1 cellular context compared by ENCODE assay signal in genomic region chr19:47228937-47229673, GRCh38.
TF ChIP-seq lines count a peak whose summit lies in the region.

No MANE protein-coding gene starts in this region.

TF ChIP-seq in K562, 482 proteins besides CTCF, POLR2A, EP300 and RAD21 (continued from another document and continues in another):
- TF ChIP-seq, protein P1, sequence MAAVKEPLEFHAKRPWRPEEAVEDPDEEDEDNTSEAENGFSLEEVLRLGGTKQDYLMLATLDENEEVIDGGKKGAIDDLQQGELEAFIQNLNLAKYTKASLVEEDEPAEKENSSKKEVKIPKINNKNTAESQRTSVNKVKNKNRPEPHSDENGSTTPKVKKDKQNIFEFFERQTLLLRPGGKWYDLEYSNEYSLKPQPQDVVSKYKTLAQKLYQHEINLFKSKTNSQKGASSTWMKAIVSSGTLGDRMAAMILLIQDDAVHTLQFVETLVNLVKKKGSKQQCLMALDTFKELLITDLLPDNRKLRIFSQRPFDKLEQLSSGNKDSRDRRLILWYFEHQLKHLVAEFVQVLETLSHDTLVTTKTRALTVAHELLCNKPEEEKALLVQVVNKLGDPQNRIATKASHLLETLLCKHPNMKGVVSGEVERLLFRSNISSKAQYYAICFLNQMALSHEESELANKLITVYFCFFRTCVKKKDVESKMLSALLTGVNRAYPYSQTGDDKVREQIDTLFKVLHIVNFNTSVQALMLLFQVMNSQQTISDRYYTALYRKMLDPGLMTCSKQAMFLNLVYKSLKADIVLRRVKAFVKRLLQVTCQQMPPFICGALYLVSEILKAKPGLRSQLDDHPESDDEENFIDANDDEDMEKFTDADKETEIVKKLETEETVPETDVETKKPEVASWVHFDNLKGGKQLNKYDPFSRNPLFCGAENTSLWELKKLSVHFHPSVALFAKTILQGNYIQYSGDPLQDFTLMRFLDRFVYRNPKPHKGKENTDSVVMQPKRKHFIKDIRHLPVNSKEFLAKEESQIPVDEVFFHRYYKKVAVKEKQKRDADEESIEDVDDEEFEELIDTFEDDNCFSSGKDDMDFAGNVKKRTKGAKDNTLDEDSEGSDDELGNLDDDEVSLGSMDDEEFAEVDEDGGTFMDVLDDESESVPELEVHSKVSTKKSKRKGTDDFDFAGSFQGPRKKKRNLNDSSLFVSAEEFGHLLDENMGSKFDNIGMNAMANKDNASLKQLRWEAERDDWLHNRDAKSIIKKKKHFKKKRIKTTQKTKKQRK (IDR thresholded peaks at IDR 0.05; ENCODE audit: borderline replicate concordance, low read depth, low read length), result no peak
- TF ChIP-seq, protein P2, sequence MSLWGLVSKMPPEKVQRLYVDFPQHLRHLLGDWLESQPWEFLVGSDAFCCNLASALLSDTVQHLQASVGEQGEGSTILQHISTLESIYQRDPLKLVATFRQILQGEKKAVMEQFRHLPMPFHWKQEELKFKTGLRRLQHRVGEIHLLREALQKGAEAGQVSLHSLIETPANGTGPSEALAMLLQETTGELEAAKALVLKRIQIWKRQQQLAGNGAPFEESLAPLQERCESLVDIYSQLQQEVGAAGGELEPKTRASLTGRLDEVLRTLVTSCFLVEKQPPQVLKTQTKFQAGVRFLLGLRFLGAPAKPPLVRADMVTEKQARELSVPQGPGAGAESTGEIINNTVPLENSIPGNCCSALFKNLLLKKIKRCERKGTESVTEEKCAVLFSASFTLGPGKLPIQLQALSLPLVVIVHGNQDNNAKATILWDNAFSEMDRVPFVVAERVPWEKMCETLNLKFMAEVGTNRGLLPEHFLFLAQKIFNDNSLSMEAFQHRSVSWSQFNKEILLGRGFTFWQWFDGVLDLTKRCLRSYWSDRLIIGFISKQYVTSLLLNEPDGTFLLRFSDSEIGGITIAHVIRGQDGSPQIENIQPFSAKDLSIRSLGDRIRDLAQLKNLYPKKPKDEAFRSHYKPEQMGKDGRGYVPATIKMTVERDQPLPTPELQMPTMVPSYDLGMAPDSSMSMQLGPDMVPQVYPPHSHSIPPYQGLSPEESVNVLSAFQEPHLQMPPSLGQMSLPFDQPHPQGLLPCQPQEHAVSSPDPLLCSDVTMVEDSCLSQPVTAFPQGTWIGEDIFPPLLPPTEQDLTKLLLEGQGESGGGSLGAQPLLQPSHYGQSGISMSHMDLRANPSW (CRISPR knock-in tag; IDR thresholded peaks at IDR 0.05), result no peak
- TF ChIP-seq RHOXF2B (CRISPR knock-in tag; conservative IDR thresholded peaks at IDR 0.05), result no peak
- no peak for TF ChIP-seq FOXA1 (IDR thresholded peaks at IDR 0.05; ENCODE audit: borderline replicate concordance)
- no peak for TF ChIP-seq TRIM24 (IDR thresholded peaks at IDR 0.05)
- TF ChIP-seq NR3C1 (CRISPR knock-in tag; IDR thresholded peaks at IDR 0.05), result no peak
- no peak for TF ChIP-seq NFE2L1 (tag; IDR thresholded peaks at IDR 0.05; ENCODE audit: borderline replicate concordance, low read depth)
- TF ChIP-seq ZNF764 (CRISPR knock-in tag; IDR thresholded peaks at IDR 0.05; ENCODE audit: low read depth), result no peak
- TF ChIP-seq RBM15 (IDR thresholded peaks at IDR 0.05; ENCODE audit: insufficient read depth, low read length), result no peak
- TF ChIP-seq SREBF1 (IDR thresholded peaks at IDR 0.05; ENCODE audit: borderline replicate concordance, low read depth, low read length), result no peak
- TF ChIP-seq STAT5B (CRISPR knock-in tag; IDR thresholded peaks at IDR 0.05), result no peak
- peak; percentile 6 to 35; a peak in 1 of 4 replicates for TF ChIP-seq TBL1XR1 (IDR thresholded peaks at IDR 0.05; ENCODE audit: low read length in 2 of 2)
- TF ChIP-seq ZNF134 (CRISPR knock-in tag; conservative IDR thresholded peaks at IDR 0.05), result no peak
- no peak for TF ChIP-seq POLR3G (IDR thresholded peaks at IDR 0.05; ENCODE audit: extremely low read depth, insufficient read length, insufficient replicate concordance)
- 0 out of 2 replicates have a peak, but pooled peaks have one; percentile 25 for TF ChIP-seq CREM (IDR thresholded peaks at IDR 0.05; ENCODE audit: low read depth)
- TF ChIP-seq ZBTB12 (CRISPR knock-in tag; IDR thresholded peaks at IDR 0.05), result no peak
- no peak for TF ChIP-seq MLX (CRISPR knock-in tag; conservative IDR thresholded peaks at IDR 0.05)
- TF ChIP-seq ATF7 (IDR thresholded peaks at IDR 0.05), result no peak
- TF ChIP-seq KHSRP (IDR thresholded peaks at IDR 0.05), result no peak
- TF ChIP-seq GABPA (tag; conservative IDR thresholded peaks at IDR 0.05; ENCODE audit: low read depth), result no peak
- TF ChIP-seq, protein P3, sequence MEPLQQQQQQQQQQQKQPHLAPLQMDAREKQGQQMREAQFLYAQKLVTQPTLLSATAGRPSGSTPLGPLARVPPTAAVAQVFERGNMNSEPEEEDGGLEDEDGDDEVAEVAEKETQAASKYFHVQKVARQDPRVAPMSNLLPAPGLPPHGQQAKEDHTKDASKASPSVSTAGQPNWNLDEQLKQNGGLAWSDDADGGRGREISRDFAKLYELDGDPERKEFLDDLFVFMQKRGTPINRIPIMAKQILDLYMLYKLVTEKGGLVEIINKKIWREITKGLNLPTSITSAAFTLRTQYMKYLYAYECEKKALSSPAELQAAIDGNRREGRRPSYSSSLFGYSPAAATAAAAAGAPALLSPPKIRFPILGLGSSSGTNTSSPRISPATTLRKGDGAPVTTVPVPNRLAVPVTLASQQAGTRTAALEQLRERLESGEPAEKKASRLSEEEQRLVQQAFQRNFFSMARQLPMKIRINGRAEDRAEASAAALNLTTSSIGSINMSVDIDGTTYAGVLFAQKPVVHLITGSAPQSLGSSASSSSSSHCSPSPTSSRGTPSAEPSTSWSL (CRISPR knock-in tag; IDR thresholded peaks at IDR 0.05; ENCODE audit: borderline replicate concordance), result no peak
- no peak for TF ChIP-seq ZNF217 (CRISPR knock-in tag; IDR thresholded peaks at IDR 0.05)
- no peak for TF ChIP-seq ZNF699 (CRISPR knock-in tag; IDR thresholded peaks at IDR 0.05; ENCODE audit: insufficient replicate concordance)
- TF ChIP-seq EWSR1 (IDR thresholded peaks at IDR 0.05; ENCODE audit: borderline replicate concordance, low read depth, partially characterized antibody), result no peak
- peak; percentile 52 for TF ChIP-seq TAF9B (IDR thresholded peaks at IDR 0.05; ENCODE audit: partially characterized antibody)
- no peak for TF ChIP-seq PBX2 (CRISPR knock-in tag; IDR thresholded peaks at IDR 0.05; ENCODE audit: low read depth)
- no peak; the same call in 1 of the 2 replicates for TF ChIP-seq PBX2 (tag; conservative IDR thresholded peaks at IDR 0.05; ENCODE audit: low read depth)
- TF ChIP-seq SMAD4 (CRISPR knock-in tag; conservative IDR thresholded peaks at IDR 0.05), result peak; percentile 55
- no peak for TF ChIP-seq TFAP4 (CRISPR knock-in tag; IDR thresholded peaks at IDR 0.05; ENCODE audit: borderline replicate concordance)
- no peak for TF ChIP-seq ELF1 (tag; IDR thresholded peaks at IDR 0.05)
- no peak for TF ChIP-seq GATA2 (CRISPR knock-in tag; IDR thresholded peaks at IDR 0.05)
- peak; percentile 73 for TF ChIP-seq PKNOX1 (IDR thresholded peaks at IDR 0.05)
- no peak for TF ChIP-seq CXXC5 (CRISPR knock-in tag; IDR thresholded peaks at IDR 0.05)
- no peak for TF ChIP-seq ZNF586 (CRISPR knock-in tag; conservative IDR thresholded peaks at IDR 0.05)
- no peak for TF ChIP-seq DEAF1 (CRISPR knock-in tag; IDR thresholded peaks at IDR 0.05)
- peak; percentile 63 for TF ChIP-seq SAP30 (IDR thresholded peaks at IDR 0.05; ENCODE audit: borderline replicate concordance, insufficient read depth, low read depth, low read length, poor library complexity, severe bottlenecking)
- no peak for TF ChIP-seq ZFP36 (IDR thresholded peaks at IDR 0.05; ENCODE audit: low read depth, low read length, partially characterized antibody)
- peak; percentile 82; the same call in 1 of the 2 replicates for TF ChIP-seq TSC22D4 (tag; IDR thresholded peaks at IDR 0.05)
- TF ChIP-seq POLR2H (tag; IDR thresholded peaks at IDR 0.05; ENCODE audit: low read depth), result no peak
- no peak for TF ChIP-seq CREB1 (IDR thresholded peaks at IDR 0.05)
- no peak for TF ChIP-seq CREB1 (CRISPR knock-in tag; IDR thresholded peaks at IDR 0.05)
- TF ChIP-seq ILF3 (IDR thresholded peaks at IDR 0.05; ENCODE audit: borderline replicate concordance), result no peak
- 0 out of 2 replicates have a peak, but pooled peaks have one; percentile 13 for TF ChIP-seq SMARCA5 (IDR thresholded peaks at IDR 0.05)
- TF ChIP-seq ZNF277 (CRISPR knock-in tag; IDR thresholded peaks at IDR 0.05; ENCODE audit: borderline replicate concordance), result no peak
- peak; percentile 10; the same call in 1 of the 2 replicates for TF ChIP-seq CC2D1A (IDR thresholded peaks at IDR 0.05)
- no peak for TF ChIP-seq PATZ1 (CRISPR knock-in tag; IDR thresholded peaks at IDR 0.05; ENCODE audit: borderline replicate concordance)
